In genomic region chr2:138723588-138723987, GRCh38 we compare ENCODE assay signal across 25 cellular contexts. TPM values are rescaled to one million over a fixed set of nuclear protein-coding genes. Genes with fewer than 3 reads are reported as not detected.
"Had no signal": no experiment of that assay in that cellular context is flagged by ENCODE, and none has a peak within 500 bp of the region (broad histone marks: within the 10 kb centered on the region; RNA-seq: fewer than 3 reads in every experiment).

No MANE protein-coding gene starts in this region.

- H3K36me3 ChIP-seq: brain microvascular endothelial cell, cardiac muscle cell, SJSA1 had no signal

- H3K9me3 ChIP-seq: SJSA1 had no signal

- H3K27ac ChIP-seq: brain microvascular endothelial cell, cardiac muscle cell, SJSA1 had no signal

- H3K4me3 ChIP-seq: cardiac muscle cell, SJSA1 had no signal

- DNase-seq: activated CD4-positive, alpha-beta T cell treated with anti-CD3 and anti-CD28 coated beads for 48 hours; activated CD4-positive, alpha-beta T cell treated with anti-CD3 and anti-CD28 coated beads, Interleukin-2, amount 50 U/mL, for 4 hours; activated CD4-positive, CD25-positive, alpha-beta regulatory T cell treated with anti-CD3 and anti-CD28 coated beads, Interleukin-2, amount 50 U/mL, for 72 hours; activated CD8-positive, alpha-beta memory T cell treated with anti-CD3 and anti-CD28 coated beads, Interleukin-2, amount 10 ng/mL, durations not matched to agents 7 days and 5 days; activated CD8-positive, alpha-beta T cell treated with anti-CD3 and anti-CD28 coated beads, Interleukin-2, amount 10 ng/mL, durations not matched to agents 7 days and 5 days; activated effector memory CD4-positive, alpha-beta T cell treated with anti-CD3 and anti-CD28 coated beads, Interleukin-2, amount 50 U/mL, for 16 hours; activated naive CD4-positive, alpha-beta T cell treated with Interleukin-2 at 50 U/mL for 16 hours; activated T-cell treated with anti-CD3 and anti-CD28 coated beads, Interleukin-2, amount 50 U/mL, for 4 hours; brain microvascular endothelial cell; Kasumi-1; KBM-7; NCI-H1105 treated with DMSO at 0.1 percent for 48 hours; NCI-H1436 treated with DMSO at 0.1 percent for 48 hours; NCI-H187; NK-92 treated with Interleukin-12 subunit alpha and Interleukin-12 subunit beta, amount 100 ng/mL, for 24 hours; OCI-M1; RPMI8226; SW 1271 had no signal

- ATAC-seq: activated CD8-positive, alpha-beta memory T cell treated with anti-CD3 and anti-CD28 coated beads, Interleukin-2, amount 10 ng/mL, durations not matched to agents 7 days and 5 days; activated CD8-positive, alpha-beta T cell treated with anti-CD3 and anti-CD28 coated beads, Interleukin-2, amount 10 ng/mL, durations not matched to agents 7 days and 5 days; activated T-cell treated with anti-CD3 and anti-CD28 coated beads, Interleukin-2, amount 50 U/mL, for 4 hours; Panc1; Right ventricle myocardium inferior; SK-N-SH treated with all-trans-retinoic acid at 6 μM for 48 hours; WTC11 had no signal

- H3K27me3 ChIP-seq: brain microvascular endothelial cell, cardiac muscle cell, SJSA1 had no signal

RNA-seq across cellular contexts. Expression of gene NXPH2, which starts 56.6 kb away (rescaled TPM):
- total RNA-seq: activated CD8-positive, alpha-beta memory T cell treated with anti-CD3 and anti-CD28 coated beads, Interleukin-2, amount 10 ng/mL, durations not matched to agents 7 days and 5 days; activated CD8-positive, alpha-beta T cell treated with anti-CD3 and anti-CD28 coated beads, Interleukin-2, amount 10 ng/mL, durations not matched to agents 7 days and 5 days; activated T-cell treated with anti-CD3 and anti-CD28 coated beads, Interleukin-2, amount 50 U/mL, for 4 hours; Right ventricle myocardium inferior; T-helper 1 cell treated with Interleukin-12 subunit alpha and Interleukin-12 subunit beta and Interleukin-4 antibody, amounts not matched to agents 30 ng/mL and 1 ng/mL, for 36 hours had no signal
